Comparison of ENCODE assay signal across 26 cellular contexts in the genomic region with DNA sequence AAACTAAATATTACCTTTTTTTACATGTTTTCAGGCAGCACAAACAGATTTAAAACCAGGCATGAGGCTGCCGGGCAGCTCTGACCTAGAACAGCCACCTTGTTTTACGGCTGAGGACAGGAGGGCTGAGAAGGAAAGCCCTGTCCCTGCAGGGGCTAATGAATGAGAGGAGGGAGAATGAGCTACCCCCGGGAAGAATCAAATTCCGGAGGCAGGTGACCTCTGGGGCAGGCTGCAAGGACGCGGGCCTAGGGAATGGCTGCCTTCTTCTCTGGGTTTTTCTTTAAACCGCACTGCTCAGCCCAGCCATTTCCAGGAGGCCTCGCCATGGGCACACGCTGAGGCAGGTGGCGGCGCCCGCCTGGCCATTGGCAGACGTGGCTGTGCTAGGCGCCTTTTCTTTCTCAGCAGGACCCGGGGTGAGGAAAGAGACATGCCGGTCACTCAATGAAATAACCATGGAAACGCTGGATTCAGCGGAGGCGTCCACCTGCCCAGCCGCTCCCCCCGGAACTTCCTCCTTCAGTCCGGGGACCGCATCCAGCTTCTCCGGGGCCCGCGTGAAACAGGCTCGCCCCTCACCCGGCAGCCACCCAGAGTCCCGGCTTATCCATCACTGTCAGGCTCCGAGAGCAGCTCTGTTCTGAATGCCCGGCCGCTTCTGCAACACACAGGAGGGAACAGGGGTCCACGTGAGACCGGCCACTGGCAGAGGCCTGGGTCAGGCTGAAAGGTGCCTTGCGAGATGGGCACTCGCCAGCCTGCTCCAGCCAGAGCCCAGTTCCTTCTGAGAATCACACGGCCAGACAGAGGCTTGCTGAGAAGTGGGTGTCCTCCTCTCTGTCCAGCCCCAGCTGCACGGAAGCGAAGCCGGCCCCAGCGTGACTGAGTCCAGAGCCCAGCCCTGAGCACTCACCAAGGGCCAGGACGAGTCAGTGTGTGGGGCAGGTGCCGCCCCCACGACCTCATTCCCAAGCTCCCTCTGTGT.
A peak's percentile ranks its signal among the peaks of the same experiment; 100 is the strongest.
DNase-seq lines count a peak whose midpoint lies in the region; ATAC-seq and TF ChIP-seq lines count a peak whose summit lies in the region.
"Had no signal": no experiment of that assay in that cellular context is flagged by ENCODE, and none has a peak within 500 bp of the region (broad histone marks: within the 10 kb centered on the region; RNA-seq: fewer than 3 reads in every experiment).

No MANE protein-coding gene starts in this region.

- ATAC-seq in right cardiac atrium (no peak), WTC11 (no peak), T-helper 17 cell (no peak)

- POLR2A ChIA-PET in WTC11 (lab: Charles Lee), result no interaction called here

- H3K4me3 ChIP-seq in right cardiac atrium (ENCODE audit: low read length) (no peak overlapping the region), right atrium auricular region (no peak overlapping the region)
- H3K4me3 ChIP-seq: ascending aorta, gastrocnemius medialis, smooth muscle cell, tibial nerve had no signal

- WGBS in right cardiac atrium, result 80% methylated on average over 44 of the region's 44 CpGs

- H3K27ac ChIP-seq in right cardiac atrium (ENCODE audit: low read length) (no peak overlapping the region), right atrium auricular region (no peak overlapping the region)
- H3K27ac ChIP-seq: ascending aorta, C4-2B, tibial nerve, VCaP had no signal

- peaks cover 18% of the 10 kb centered on the region for H3K4me1 Mint-ChIP-seq in WTC11
- peaks cover 48% of the 10 kb centered on the region for H3K4me1 Mint-ChIP-seq in nephron progenitor cell
- peaks cover 2% of the 10 kb centered on the region for H3K4me1 Mint-ChIP-seq in T-helper 17 cell

- no peaks in the 10 kb centered on the region for H3K9me3 ChIP-seq in right cardiac atrium (ENCODE audit: control insufficient read depth, low read length)
- no peaks in the 10 kb centered on the region for H3K9me3 ChIP-seq in right atrium auricular region
- no peaks in the 10 kb centered on the region for H3K9me3 ChIP-seq in T-helper 17 cell (ENCODE audit: control insufficient read depth, low read length, poor library complexity, severe bottlenecking)
- H3K9me3 ChIP-seq: ascending aorta, gastrocnemius medialis, tibial nerve had no signal

- H3K9me3 Mint-ChIP-seq in WTC11 (no peaks in the 10 kb centered on the region), nephron progenitor cell (peaks cover 16% of the 10 kb centered on the region)
- H3K9me3 Mint-ChIP-seq: activated naive CD8-positive, alpha-beta T cell treated with anti-CD3 and anti-CD28 coated beads for 36 hours; dendritic cell treated with granulocyte-macrophage colony-stimulating factor and Interleukin-4, amounts not matched to agents 40 ng/mL and 50 ng/mL, for 4 days had no signal

- intact Hi-C loops in right cardiac atrium (cut with DNase I), result no loop called here

- CTCF ChIA-PET in WTC11 (lab: Charles Lee), result interaction anchor here (1.4 to 2.0 kb wide), 2 partner anchors 104 to 115 kb away, joined by 4 to 6 read pairs; no protein-coding TSS in a partner anchor

- TF ChIP-seq CTCF in right atrium auricular region (IDR thresholded peaks at IDR 0.05) (no peak), WTC11 (IDR thresholded peaks at IDR 0.05) (no peak), nephron progenitor cell (IDR thresholded peaks at IDR 0.05) (no peak)

- H3K4me3 Mint-ChIP-seq in WTC11 (no peak overlapping the region), nephron progenitor cell (no peak overlapping the region), T-helper 17 cell (no peak overlapping the region)
- H3K4me3 Mint-ChIP-seq: activated naive CD8-positive, alpha-beta T cell treated with anti-CD3 and anti-CD28 coated beads for 36 hours; dendritic cell treated with granulocyte-macrophage colony-stimulating factor and Interleukin-4, amounts not matched to agents 40 ng/mL and 50 ng/mL, for 4 days had no signal

- no peaks in the 10 kb centered on the region for H3K4me1 ChIP-seq in right cardiac atrium (ENCODE audit: control insufficient read depth, insufficient read depth, low read length)
- H3K4me1 ChIP-seq in right atrium auricular region, result no peaks in the 10 kb centered on the region
- H3K4me1 ChIP-seq: ascending aorta, tibial nerve had no signal

- H3K36me3 Mint-ChIP-seq in WTC11, result no peaks in the 10 kb centered on the region
- H3K36me3 Mint-ChIP-seq in nephron progenitor cell (ENCODE audit: low read depth), result no peaks in the 10 kb centered on the region
- H3K36me3 Mint-ChIP-seq in T-helper 17 cell (ENCODE audit: low read depth), result no peaks in the 10 kb centered on the region
- H3K36me3 Mint-ChIP-seq: activated naive CD8-positive, alpha-beta T cell treated with anti-CD3 and anti-CD28 coated beads for 36 hours had no signal

- no peaks in the 10 kb centered on the region for H3K27me3 ChIP-seq in right cardiac atrium (ENCODE audit: control insufficient read depth, insufficient read depth)
- H3K27me3 ChIP-seq in right atrium auricular region, result no peaks in the 10 kb centered on the region
- H3K27me3 ChIP-seq: ascending aorta, gastrocnemius medialis, tibial nerve had no signal

- H3K27ac Mint-ChIP-seq in WTC11, result no peak overlapping the region
- peak overlapping the region; percentile 60 for H3K27ac Mint-ChIP-seq in nephron progenitor cell
- H3K27ac Mint-ChIP-seq in T-helper 17 cell, result no peak overlapping the region
- H3K27ac Mint-ChIP-seq: activated naive CD8-positive, alpha-beta T cell treated with anti-CD3 and anti-CD28 coated beads for 36 hours; dendritic cell treated with granulocyte-macrophage colony-stimulating factor and Interleukin-4, amounts not matched to agents 40 ng/mL and 50 ng/mL, for 4 days had no signal

- no peaks in the 10 kb centered on the region for H3K36me3 ChIP-seq in right atrium auricular region
- H3K36me3 ChIP-seq: ascending aorta, gastrocnemius medialis, tibial nerve had no signal

- H3K27me3 Mint-ChIP-seq in WTC11 (ENCODE audit: low read depth) (no peaks in the 10 kb centered on the region), nephron progenitor cell (ENCODE audit: low read depth, poor library complexity) (peaks cover 33% of the 10 kb centered on the region), T-helper 17 cell (peaks cover 10% of the 10 kb centered on the region)
- H3K27me3 Mint-ChIP-seq: activated naive CD8-positive, alpha-beta T cell treated with anti-CD3 and anti-CD28 coated beads for 36 hours had no signal

- peak in 2 of 3 donors; percentile 45 to 46 for DNase-seq in right cardiac atrium
- no peak for DNase-seq in right atrium auricular region (ENCODE audit: low spot score)
- no peak for DNase-seq in WTC11 (ENCODE audit: low spot score)
- peak; percentile 45 for DNase-seq in nephron progenitor cell
- DNase-seq in T-helper 17 cell, result no peak
- no peak for DNase-seq in activated effector memory CD4-positive, alpha-beta T cell treated with anti-CD3 and anti-CD28 coated beads, Interleukin-2, amount 50 U/mL, for 16 hours
- no peak for DNase-seq in NCI-H526 (lab: John Stamatoyannopoulos, UW)
- DNase-seq: activated CD4-positive, alpha-beta T cell treated with anti-CD3 and anti-CD28 coated beads for 48 hours; activated CD8-positive, alpha-beta memory T cell treated with anti-CD3 and anti-CD28 coated beads for 24 hours; activated effector memory CD4-positive, alpha-beta T cell treated with Interleukin-2 at 50 U/mL for 16 hours; activated naive CD8-positive, alpha-beta T cell treated with anti-CD3 and anti-CD28 coated beads for 36 hours; Calu3; DND-41; left colon; mesendoderm; MV-4-11; NCI-H187 treated with DMSO at 0.1 percent for 48 hours; NCI-H748 treated with DMSO at 0.1 percent for 48 hours; stimulated activated CD4-positive, alpha-beta T cell treated with anti-CD3 and anti-CD28 coated beads, Interleukin-2, amount 100 ng/mL, for 24 hours had no signal

TF ChIP-seq in WTC11, 78 proteins besides CTCF, POLR2A, EP300 and RAD21:
- no peak for TF ChIP-seq NR3C1 (CRISPR knock-in tag; conservative IDR thresholded peaks at IDR 0.05; ENCODE audit: low read depth)
- TF ChIP-seq ESRRA (CRISPR knock-in tag; IDR thresholded peaks at IDR 0.05; ENCODE audit: borderline replicate concordance), result 0 out of 2 replicates have a peak, but pooled peaks have one; percentile 54
- TF ChIP-seq, protein P1, sequence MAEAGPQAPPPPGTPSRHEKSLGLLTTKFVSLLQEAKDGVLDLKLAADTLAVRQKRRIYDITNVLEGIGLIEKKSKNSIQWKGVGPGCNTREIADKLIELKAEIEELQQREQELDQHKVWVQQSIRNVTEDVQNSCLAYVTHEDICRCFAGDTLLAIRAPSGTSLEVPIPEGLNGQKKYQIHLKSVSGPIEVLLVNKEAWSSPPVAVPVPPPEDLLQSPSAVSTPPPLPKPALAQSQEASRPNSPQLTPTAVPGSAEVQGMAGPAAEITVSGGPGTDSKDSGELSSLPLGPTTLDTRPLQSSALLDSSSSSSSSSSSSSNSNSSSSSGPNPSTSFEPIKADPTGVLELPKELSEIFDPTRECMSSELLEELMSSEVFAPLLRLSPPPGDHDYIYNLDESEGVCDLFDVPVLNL (CRISPR knock-in tag; IDR thresholded peaks at IDR 0.05; ENCODE audit: borderline replicate concordance, low read depth), result no peak

Comparison
In these comparisons a context has a peak if more than half of its experiments do, and no peak if none do; other contexts are left out.
1. DNase-seq: peak in right cardiac atrium (2 of 3) and nephron progenitor cell (single experiment); none in right atrium auricular region (single experiment), WTC11 (single experiment), T-helper 17 cell (0 of 3), activated effector memory CD4-positive, alpha-beta T cell treated with anti-CD3 and anti-CD28 coated beads, Interleukin-2, amount 50 U/mL, for 16 hours (single experiment) and NCI-H526 (0 of 2).